ENCODE assay signal across 8 cellular contexts in the genomic region with DNA sequence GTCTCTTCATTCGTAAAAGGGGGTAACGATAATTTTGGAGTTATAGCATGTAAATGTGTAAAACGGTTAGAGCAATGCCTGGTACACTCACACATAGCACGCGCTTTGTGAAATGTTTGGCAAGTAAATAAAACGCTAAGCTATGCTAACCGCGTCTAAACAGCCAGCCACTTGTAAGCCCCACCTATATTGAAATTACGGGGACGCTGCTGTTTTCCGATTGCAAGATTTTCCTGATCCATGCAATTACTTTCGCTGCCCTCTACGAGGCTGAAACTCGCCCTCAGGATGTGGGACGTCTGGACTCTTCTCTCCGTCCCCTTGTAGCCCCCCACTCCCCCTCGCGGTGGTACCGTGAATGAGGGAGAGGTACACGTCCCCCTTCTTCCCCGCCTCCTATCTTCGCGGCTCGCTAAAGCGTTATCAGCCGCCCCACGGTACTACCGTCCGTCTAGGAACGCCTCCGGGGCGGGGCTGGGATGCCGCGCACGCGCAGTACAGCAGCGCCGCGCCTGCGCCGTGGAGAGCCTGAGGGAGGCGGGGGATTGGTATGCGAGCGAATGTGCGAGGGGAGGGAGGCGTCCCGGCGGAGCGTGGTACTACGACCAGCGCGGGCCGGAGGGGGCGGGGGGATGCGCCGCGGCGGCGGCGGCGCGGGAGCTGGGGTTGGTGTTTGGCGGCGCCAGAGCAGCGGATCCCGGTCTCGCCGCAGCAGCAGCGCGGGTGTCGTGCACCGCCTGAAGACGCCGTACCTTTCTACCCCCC. TPM values are rescaled to one million over a fixed set of nuclear protein-coding genes. Genes with fewer than 3 reads are reported as not detected.
A peak's percentile ranks its signal among the peaks of the same experiment; 100 is the strongest.
DNase-seq lines count a peak whose midpoint lies in the region; ATAC-seq and TF ChIP-seq lines count a peak whose summit lies in the region.

A gene (plus strand): TSS at position 685 of the 765 bp plus-strand sequence.

- H3K4me1 ChIP-seq in fibroblast of lung (ENCODE audit: control insufficient read depth, extremely low read depth, insufficient read depth, low read length), result peaks cover 12% of the 10 kb centered on the region

- peaks cover 39% of the 10 kb centered on the region for H3K4me1 Mint-ChIP-seq in activated T-helper 17 cell treated with anti-CD3 and anti-CD28 coated beads, Interleukin-2, amount 50 U/mL, for 72 hours
- peaks cover 30 to 75% (median 65%) of the 10 kb centered on the region in 4 donors for H3K4me1 Mint-ChIP-seq in naive thymus-derived CD8-positive, alpha-beta T cell

- ATAC-seq in activated T-helper 17 cell treated with anti-CD3 and anti-CD28 coated beads, Interleukin-2, amount 50 U/mL, for 72 hours (replicated peaks), result peak; percentile 77
- peak; percentile 62 for ATAC-seq in naive thymus-derived CD8-positive, alpha-beta T cell

- peak within 1 kb of the TSS; percentile 93 for H3K4me3 Mint-ChIP-seq in activated T-helper 17 cell treated with anti-CD3 and anti-CD28 coated beads, Interleukin-2, amount 50 U/mL, for 72 hours
- H3K4me3 Mint-ChIP-seq in naive thymus-derived CD8-positive, alpha-beta T cell, result peak within 1 kb of the TSS; percentile 96 to 100 (median 99)

- TF ChIP-seq CTCF in LNCaP clone FGC (IDR thresholded peaks at IDR 0.05; ENCODE audit: control insufficient read depth, extremely low read depth, insufficient read depth), result peak; percentile 30
- peak; percentile 18; the same call in 1 of the 2 replicates for TF ChIP-seq CTCF in RWPE1 (conservative IDR thresholded peaks at IDR 0.05; ENCODE audit: low read depth)
- TF ChIP-seq CTCF in fibroblast of lung (conservative IDR thresholded peaks at IDR 0.05 in 1 of 2, IDR thresholded peaks at IDR 0.05 in 1 of 2; ENCODE audit: low read depth in 1 of 2, low read length in 2 of 2), result peak; percentile 26 to 30

- H2AFZ ChIP-seq in fibroblast of lung (ENCODE audit: low read length), result peak within 1 kb of the TSS; percentile 38

- H3K4me3 ChIP-seq in LNCaP clone FGC (ENCODE audit: low read depth, low read length) (peak within 1 kb of the TSS; percentile 81), fibroblast of lung (replicated peaks in 1 of 4; ENCODE audit: control extremely low read depth in 1 of 4, insufficient read depth in 1 of 4, low read depth in 3 of 4, low read length in 4 of 4) (peak within 1 kb of the TSS; percentile 58 to 96 (median 80))

- no peaks in the 10 kb centered on the region for H3K9me3 ChIP-seq in fibroblast of lung (ENCODE audit: control insufficient read depth, insufficient read depth, low read depth, low read length)

- peaks cover 29% of the 10 kb centered on the region for H3K79me2 ChIP-seq in fibroblast of lung (ENCODE audit: control insufficient read depth, insufficient read depth, low read length)

- H3K36me3 ChIP-seq in fibroblast of lung (ENCODE audit: control insufficient read depth, insufficient read depth, low read length), result no peaks in the 10 kb centered on the region

- H3K9me3 Mint-ChIP-seq in activated T-helper 17 cell treated with anti-CD3 and anti-CD28 coated beads, Interleukin-2, amount 50 U/mL, for 72 hours, result no peaks in the 10 kb centered on the region
- no peaks in the 10 kb centered on the region for H3K9me3 Mint-ChIP-seq in naive thymus-derived CD8-positive, alpha-beta T cell

- DNase-seq in ELF-1 (ENCODE audit: low read depth, low spot score) (peak; percentile 98), GOT3 (lab: John Stamatoyannopoulos, UW) (peak; percentile 89), LNCaP clone FGC (ENCODE audit: low read depth) (peak; percentile 83), RWPE1 (ENCODE audit: low spot score) (peak; percentile 92), fibroblast of lung (ENCODE audit: low read depth in 2 of 2) (peak; percentile 95 to 96)
- peak; percentile 95 to 100 (median 98) for DNase-seq in naive thymus-derived CD8-positive, alpha-beta T cell
- DNase-seq in stimulated activated naive CD4-positive, alpha-beta T cell (lab: John Stamatoyannopoulos, UW), result peak; percentile 96 to 99 (median 96)

- H3K27me3 Mint-ChIP-seq in activated T-helper 17 cell treated with anti-CD3 and anti-CD28 coated beads, Interleukin-2, amount 50 U/mL, for 72 hours, result no peaks in the 10 kb centered on the region
- no peaks in the 10 kb centered on the region for H3K27me3 Mint-ChIP-seq in naive thymus-derived CD8-positive, alpha-beta T cell

- POLR2A ChIA-PET in RWPE1 (lab: Yijun Ruan, JAX; ENCODE audit: low non-redundant PET), result interaction anchor here (0.6 to 2.3 kb wide), 5 partner anchors 25 to 725 kb away, joined by 3 to 8 read pairs (median 3); no protein-coding TSS in a partner anchor
- POLR2A ChIA-PET in naive thymus-derived CD8-positive, alpha-beta T cell (lab: Charles Lee), result interaction anchor here (0.6 to 5.8 kb wide), 24 partner anchors 8 to 1548 kb away, joined by 3 to 180 read pairs (median 6); a partner anchor contains a TSS

- H3K27ac ChIP-seq in RWPE1 (peak within 1 kb of the TSS; percentile 97), fibroblast of lung (ENCODE audit: insufficient read depth, low read length) (peak within 1 kb of the TSS; percentile 75)

- peak within 1 kb of the TSS; percentile 67 for H3K9ac ChIP-seq in fibroblast of lung (ENCODE audit: insufficient read depth, low read length)

- peak within 1 kb of the TSS; percentile 94 for H3K4me2 ChIP-seq in fibroblast of lung (ENCODE audit: extremely low read depth, insufficient read depth, low read length)

- H3K27ac Mint-ChIP-seq in activated T-helper 17 cell treated with anti-CD3 and anti-CD28 coated beads, Interleukin-2, amount 50 U/mL, for 72 hours, result peak within 1 kb of the TSS; percentile 94
- H3K27ac Mint-ChIP-seq in naive thymus-derived CD8-positive, alpha-beta T cell, result peak within 1 kb of the TSS; percentile 97 to 99 (median 99)

- CTCF ChIA-PET in RWPE1 (lab: Yijun Ruan, JAX), result interaction anchor here (0.5 to 1.2 kb wide), 4 partner anchors 45 to 441 kb away, joined by 3 to 4 read pairs (median 4); no protein-coding TSS in a partner anchor

- no peaks in the 10 kb centered on the region for H3K27me3 ChIP-seq in fibroblast of lung (ENCODE audit: control insufficient read depth, insufficient read depth, low read length)

- H3K36me3 Mint-ChIP-seq in activated T-helper 17 cell treated with anti-CD3 and anti-CD28 coated beads, Interleukin-2, amount 50 U/mL, for 72 hours (ENCODE audit: low read depth), result peaks cover 6% of the 10 kb centered on the region
- H3K36me3 Mint-ChIP-seq in naive thymus-derived CD8-positive, alpha-beta T cell, result peaks cover 0 to 4% (median 2%) of the 10 kb centered on the region in 3 donors

- H4K20me1 ChIP-seq in fibroblast of lung (ENCODE audit: control insufficient read depth, extremely low read depth, insufficient read depth, low read length), result no peaks in the 10 kb centered on the region

RNA-seq across cellular contexts. Expression of the gene that starts here (rescaled TPM):
- total RNA-seq in activated T-helper 17 cell treated with anti-CD3 and anti-CD28 coated beads, Interleukin-2, amount 50 U/mL, for 72 hours, result 10 to 100 TPM; 38.4 to 39.6 TPM
- 19.0 and 33.0 TPM in 2 replicates for total RNA-seq in fibroblast of lung
- 19.0 and 32.6 TPM in 2 replicates for polyA plus RNA-seq in fibroblast of lung
- polyA plus RNA-seq in fibroblast of lung (2012), result 14.0 and 21.2 TPM in 2 replicates
- polyA minus RNA-seq in fibroblast of lung (ENCODE audit: low replicate concordance), result 15.7 and 22.1 TPM in 2 replicates
- total RNA-seq in naive thymus-derived CD8-positive, alpha-beta T cell, result 100 to 1,000 TPM; 105 TPM
- polyA plus RNA-seq in naive thymus-derived CD8-positive, alpha-beta T cell, result 10 to 100 TPM; 22.2 to 35.4 (median 33.0) TPM

Comparison
In these comparisons a context has a peak if more than half of its experiments do, and no peak if none do; other contexts are left out.
1. Peak in every context shown above with its lines: DNase-seq, ATAC-seq, H3K4me3 ChIP-seq and H3K27ac ChIP-seq.